Comparison of ENCODE assay signal across 23 cellular contexts in genomic region chr6:17861361-17861760, GRCh38.
A peak's percentile ranks its signal among the peaks of the same experiment; 100 is the strongest.
DNase-seq lines count a peak whose midpoint lies in the region; ATAC-seq and TF ChIP-seq lines count a peak whose summit lies in the region.
"Had no signal": no experiment of that assay in that cellular context is flagged by ENCODE, and none has a peak within 500 bp of the region (broad histone marks: within the 10 kb centered on the region; RNA-seq: fewer than 3 reads in every experiment).

No MANE protein-coding gene starts in this region.

- no peaks in the 10 kb centered on the region for H3K4me1 ChIP-seq in endodermal cell (ENCODE audit: control insufficient read depth, insufficient read depth, low read length)
- peaks cover 26 to 38% of the 10 kb centered on the region in 2 donors for H3K4me1 ChIP-seq in thoracic aorta (ENCODE audit: control insufficient read depth in 1 of 2, low read depth in 2 of 2)
- H3K4me1 ChIP-seq: BE2C had no signal

- H3K4me3 Mint-ChIP-seq in endodermal cell = no peak overlapping the region
- H3K4me3 Mint-ChIP-seq: CD4-positive, CD25-positive, alpha-beta regulatory T cell; CD8-positive, alpha-beta memory T cell; HFFc6 had no signal

- no peak for DNase-seq in endodermal cell
- DNase-seq in pons (ENCODE audit: low spot score) = peak; percentile 75
- no peak for DNase-seq in thoracic aorta (ENCODE audit: low spot score)
- no peak for DNase-seq in HK-2 (ENCODE audit: unreplicated experiment)
- no peak for DNase-seq in NCI-H82 (lab: John Stamatoyannopoulos, UW)
- DNase-seq: ACHN; BE2C; C1 segment of cervical spinal cord; CD4-positive, CD25-positive, alpha-beta regulatory T cell; CD8-positive, alpha-beta memory T cell; COR-L47; DMS 273 treated with DMSO at 0.1 percent for 48 hours; DMS53; DND-41; EL; GOT3; H7; HFFc6 had no signal

- H3K9me3 Mint-ChIP-seq in endodermal cell = no peaks in the 10 kb centered on the region
- H3K9me3 Mint-ChIP-seq: CD4-positive, CD25-positive, alpha-beta regulatory T cell; CD8-positive, alpha-beta memory T cell; HFFc6 had no signal

- H3K36me3 Mint-ChIP-seq in endodermal cell (ENCODE audit: low read depth) = peaks cover 2% of the 10 kb centered on the region
- H3K36me3 Mint-ChIP-seq: CD4-positive, CD25-positive, alpha-beta regulatory T cell; CD8-positive, alpha-beta memory T cell had no signal

- H3K36me3 ChIP-seq in endodermal cell (ENCODE audit: control insufficient read depth, insufficient read depth, low read length) (no peaks in the 10 kb centered on the region), thoracic aorta (no peaks in the 10 kb centered on the region)
- H3K36me3 ChIP-seq: BE2C had no signal

- peaks cover 2% of the 10 kb centered on the region for H3K4me1 Mint-ChIP-seq in endodermal cell
- H3K4me1 Mint-ChIP-seq: CD4-positive, CD25-positive, alpha-beta regulatory T cell; CD8-positive, alpha-beta memory T cell had no signal

- no peaks in the 10 kb centered on the region for H3K27me3 ChIP-seq in endodermal cell (ENCODE audit: control insufficient read depth, insufficient read depth, low read length, poor library complexity, severe bottlenecking)
- H3K27me3 ChIP-seq in thoracic aorta (replicated peaks; ENCODE audit: insufficient read depth) = no peaks in the 10 kb centered on the region
- H3K27me3 ChIP-seq: BE2C had no signal

- H3K4me3 ChIP-seq in endodermal cell (ENCODE audit: low read length) (no peak overlapping the region), thoracic aorta (no peak overlapping the region)
- H3K4me3 ChIP-seq: K562 had no signal

- H3K27ac ChIP-seq in angular gyrus (ENCODE audit: low read depth, low read length) (peak overlapping the region; percentile 26), endodermal cell (ENCODE audit: low read depth, low read length) (no peak overlapping the region), thoracic aorta (peak overlapping the region; percentile 12 to 23)

- H3K27me3 Mint-ChIP-seq in endodermal cell (ENCODE audit: insufficient read depth) = no peaks in the 10 kb centered on the region

- no peaks in the 10 kb centered on the region for H3K9me3 ChIP-seq in endodermal cell (ENCODE audit: control insufficient read depth, low read length)
- H3K9me3 ChIP-seq in thoracic aorta = no peaks in the 10 kb centered on the region
- H3K9me3 ChIP-seq: BE2C had no signal

- no peak overlapping the region for H3K9ac ChIP-seq in endodermal cell (ENCODE audit: extremely low read depth, low read length, poor library complexity, severe bottlenecking)

- peak overlapping the region; percentile 8 for H3K27ac Mint-ChIP-seq in endodermal cell
- H3K27ac Mint-ChIP-seq: CD4-positive, CD25-positive, alpha-beta regulatory T cell; CD8-positive, alpha-beta memory T cell; HFFc6 had no signal

- TF ChIP-seq CTCF in endodermal cell (conservative IDR thresholded peaks at IDR 0.05) (no peak), thoracic aorta (IDR thresholded peaks at IDR 0.05) (no peak)

- ATAC-seq in thoracic aorta (ENCODE audit: insufficient number of reproducible peaks, low FRiP score, low read depth) (no peak), GM18517 (IDR thresholded peaks at IDR 0.05; ENCODE audit: unreplicated experiment) (no peak), GM19455 (IDR thresholded peaks at IDR 0.05; ENCODE audit: unreplicated experiment) (no peak)
- ATAC-seq: HCT116, K562 had no signal

- WGBS in endodermal cell (ENCODE audit: insufficient coverage in 1 of 2, insufficient read length in 1 of 2), 2 experiments = no CpG with 5 or more reads among the region's 1 CpG
